Comparison of ENCODE assay signal across 26 cellular contexts in the genomic region with DNA sequence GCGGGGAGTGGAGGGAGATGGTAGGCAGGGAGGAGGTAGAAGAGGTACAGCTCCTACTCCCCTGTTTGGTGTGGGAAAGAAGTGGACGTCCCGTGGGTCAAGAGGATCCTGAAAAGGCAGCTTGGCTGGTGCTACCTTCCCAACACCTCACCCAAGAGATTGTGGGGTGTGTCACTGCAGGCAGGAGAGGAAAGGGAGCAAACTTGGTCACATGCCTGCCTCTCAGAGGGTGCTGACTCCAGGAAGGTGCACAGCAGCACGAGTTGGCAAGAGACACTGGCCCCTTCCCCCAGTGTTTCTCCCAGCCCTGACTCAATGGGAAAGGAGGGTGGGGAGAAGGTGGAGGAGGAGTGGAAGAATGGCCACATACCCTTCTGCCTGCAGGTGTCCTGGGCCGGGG.
"Had no signal": no experiment of that assay in that cellular context is flagged by ENCODE, and none has a peak within 500 bp of the region (broad histone marks: within the 10 kb centered on the region; RNA-seq: fewer than 3 reads in every experiment).

No MANE protein-coding gene starts in this region.

- H3K36me3 ChIP-seq: brain microvascular endothelial cell, esophagus muscularis mucosa, heart right ventricle, right atrium auricular region, thoracic aorta, vagina had no signal

- FAIRE-seq: astrocyte had no signal

- H3K79me2 ChIP-seq: parathyroid adenoma had no signal

- H3K9me3 ChIP-seq: esophagus muscularis mucosa, heart right ventricle, psoas muscle, right atrium auricular region, thoracic aorta, vagina had no signal

- H3K9ac ChIP-seq: parathyroid adenoma had no signal

- H3K4me1 ChIP-seq: esophagus muscularis mucosa, foreskin keratinocyte, heart right ventricle, parathyroid adenoma, psoas muscle, right atrium auricular region, vagina had no signal

- DNase-seq: activated CD4-positive, alpha-beta T cell treated with anti-CD3 and anti-CD28 coated beads for 4 hours; activated CD4-positive, alpha-beta T cell treated with anti-CD3 and anti-CD28 coated beads, Interleukin-2, amount 50 U/mL, for 4 hours; activated CD8-positive, alpha-beta memory T cell treated with anti-CD3 and anti-CD28 coated beads, Interleukin-2, amount 50 U/mL, for 4 hours; activated effector memory CD4-positive, alpha-beta T cell treated with anti-CD3 and anti-CD28 coated beads, Interleukin-2, amount 50 U/mL, for 16 hours; activated naive CD4-positive, alpha-beta T cell treated with anti-CD3 and anti-CD28 coated beads, Interleukin-2, amount 10 ng/mL, durations not matched to agents 7 days and 5 days; activated naive CD8-positive, alpha-beta T cell treated with anti-CD3 and anti-CD28 coated beads, Interleukin-2, amount 10 ng/mL, durations not matched to agents 7 days and 5 days; activated T-cell treated with anti-CD3 and anti-CD28 coated beads, Interleukin-2, amount 50 U/mL, for 1 hour; amniotic stem cell; brain microvascular endothelial cell; central memory CD4-positive, alpha-beta T cell; foreskin keratinocyte; heart right ventricle; mammary epithelial cell; naive B cell; occipital lobe; psoas muscle; stimulated activated CD4-positive, alpha-beta T cell treated with anti-CD3 and anti-CD28 coated beads, Interleukin-15, amount 100 ng/mL, for 24 hours; stimulated activated CD4-positive, alpha-beta T cell treated with anti-CD3 and anti-CD28 coated beads, Interleukin-2, amount 100 ng/mL, for 24 hours; stimulated activated naive CD4-positive, alpha-beta T cell treated with Interleukin-2 at 50 U/mL for 16 hours; T-helper 1 cell had no signal

- H3K4me3 ChIP-seq: esophagus muscularis mucosa, heart right ventricle, psoas muscle, right atrium auricular region, thoracic aorta, vagina had no signal

- H3K27me3 ChIP-seq: esophagus muscularis mucosa, heart right ventricle, right atrium auricular region, vagina had no signal

- H3K27ac ChIP-seq: brain microvascular endothelial cell, esophagus muscularis mucosa, foreskin keratinocyte, heart right ventricle, parathyroid adenoma, psoas muscle, right atrium auricular region, thoracic aorta, vagina had no signal

- H2AFZ ChIP-seq: parathyroid adenoma had no signal
